In genomic region chr10:100286051-100287033, GRCh38 we compare ENCODE assay signal across 1 cellular context.
TF ChIP-seq lines count a peak whose summit lies in the region.

Gene BLOC1S2 (minus strand): TSS chr10:100286680. CDS start chr10:100286659, 21 bp downstream.

TF ChIP-seq in HepG2, 621 proteins besides CTCF, POLR2A, EP300 and RAD21 (continued from another document and continues in another):
- peak; percentile 32; the same call in 1 of the 2 replicates for TF ChIP-seq ZNF276 (CRISPR knock-in tag; IDR thresholded peaks at IDR 0.05; ENCODE audit: low read depth)
- no peak for TF ChIP-seq ZNF660 (CRISPR knock-in tag; IDR thresholded peaks at IDR 0.05; ENCODE audit: borderline replicate concordance, low read depth)
- 0 out of 2 replicates have a peak, but pooled peaks have one; percentile 30 for TF ChIP-seq NCOA1 (CRISPR knock-in tag; IDR thresholded peaks at IDR 0.05)
- no peak for TF ChIP-seq ZNF260 (CRISPR knock-in tag; IDR thresholded peaks at IDR 0.05; ENCODE audit: borderline replicate concordance, low read depth)
- no peak for TF ChIP-seq SOX13 (IDR thresholded peaks at IDR 0.05)
- 0 out of 4 replicates have a peak, but pooled peaks of 1 of the 2 experiments have one; percentile 8 for TF ChIP-seq SOX13 (CRISPR knock-in tag; conservative IDR thresholded peaks at IDR 0.05 in 1 of 2, IDR thresholded peaks at IDR 0.05 in 1 of 2)
- no peak for TF ChIP-seq KLF9 (CRISPR knock-in tag; IDR thresholded peaks at IDR 0.05; ENCODE audit: low read depth)
- TF ChIP-seq, protein P1, sequence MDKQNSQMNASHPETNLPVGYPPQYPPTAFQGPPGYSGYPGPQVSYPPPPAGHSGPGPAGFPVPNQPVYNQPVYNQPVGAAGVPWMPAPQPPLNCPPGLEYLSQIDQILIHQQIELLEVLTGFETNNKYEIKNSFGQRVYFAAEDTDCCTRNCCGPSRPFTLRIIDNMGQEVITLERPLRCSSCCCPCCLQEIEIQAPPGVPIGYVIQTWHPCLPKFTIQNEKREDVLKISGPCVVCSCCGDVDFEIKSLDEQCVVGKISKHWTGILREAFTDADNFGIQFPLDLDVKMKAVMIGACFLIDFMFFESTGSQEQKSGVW (CRISPR knock-in tag; IDR thresholded peaks at IDR 0.05; ENCODE audit: borderline replicate concordance): no peak
- peak; percentile 89; the same call in 1 of the 2 replicates for TF ChIP-seq PAWR (CRISPR knock-in tag; IDR thresholded peaks at IDR 0.05; ENCODE audit: borderline replicate concordance)
- peak; percentile 39 for TF ChIP-seq ZMAT3 (CRISPR knock-in tag; conservative IDR thresholded peaks at IDR 0.05)
- TF ChIP-seq NFIC (IDR thresholded peaks at IDR 0.05; ENCODE audit: low read length): no peak
- TF ChIP-seq, protein P2, sequence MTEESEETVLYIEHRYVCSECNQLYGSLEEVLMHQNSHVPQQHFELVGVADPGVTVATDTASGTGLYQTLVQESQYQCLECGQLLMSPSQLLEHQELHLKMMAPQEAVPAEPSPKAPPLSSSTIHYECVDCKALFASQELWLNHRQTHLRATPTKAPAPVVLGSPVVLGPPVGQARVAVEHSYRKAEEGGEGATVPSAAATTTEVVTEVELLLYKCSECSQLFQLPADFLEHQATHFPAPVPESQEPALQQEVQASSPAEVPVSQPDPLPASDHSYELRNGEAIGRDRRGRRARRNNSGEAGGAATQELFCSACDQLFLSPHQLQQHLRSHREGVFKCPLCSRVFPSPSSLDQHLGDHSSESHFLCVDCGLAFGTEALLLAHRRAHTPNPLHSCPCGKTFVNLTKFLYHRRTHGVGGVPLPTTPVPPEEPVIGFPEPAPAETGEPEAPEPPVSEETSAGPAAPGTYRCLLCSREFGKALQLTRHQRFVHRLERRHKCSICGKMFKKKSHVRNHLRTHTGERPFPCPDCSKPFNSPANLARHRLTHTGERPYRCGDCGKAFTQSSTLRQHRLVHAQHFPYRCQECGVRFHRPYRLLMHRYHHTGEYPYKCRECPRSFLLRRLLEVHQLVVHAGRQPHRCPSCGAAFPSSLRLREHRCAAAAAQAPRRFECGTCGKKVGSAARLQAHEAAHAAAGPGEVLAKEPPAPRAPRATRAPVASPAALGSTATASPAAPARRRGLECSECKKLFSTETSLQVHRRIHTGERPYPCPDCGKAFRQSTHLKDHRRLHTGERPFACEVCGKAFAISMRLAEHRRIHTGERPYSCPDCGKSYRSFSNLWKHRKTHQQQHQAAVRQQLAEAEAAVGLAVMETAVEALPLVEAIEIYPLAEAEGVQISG (CRISPR knock-in tag; IDR thresholded peaks at IDR 0.05): peak; percentile 83
- TF ChIP-seq BRCA1 (CRISPR knock-in tag; IDR thresholded peaks at IDR 0.05): 0 out of 2 replicates have a peak, but pooled peaks have one; percentile 66
- TF ChIP-seq NAIF1 (CRISPR knock-in tag; IDR thresholded peaks at IDR 0.05; ENCODE audit: borderline replicate concordance): peak; percentile 96
- TF ChIP-seq PAXIP1 (CRISPR knock-in tag; conservative IDR thresholded peaks at IDR 0.05): peak; percentile 59
- no peak; the same call in 1 of the 2 replicates for TF ChIP-seq ZNF160 (CRISPR knock-in tag; IDR thresholded peaks at IDR 0.05)
- no peak for TF ChIP-seq RBM22 (optimal IDR thresholded peaks at IDR 0.05; ENCODE audit: low read length)
- peak; percentile 63; the same call in 1 of the 2 replicates for TF ChIP-seq ZMYM4 (CRISPR knock-in tag; IDR thresholded peaks at IDR 0.05)
- TF ChIP-seq DNMT1 (CRISPR knock-in tag; IDR thresholded peaks at IDR 0.05): no peak
- 0 out of 2 replicates have a peak, but pooled peaks have one; percentile 64 for TF ChIP-seq AKNA (CRISPR knock-in tag; IDR thresholded peaks at IDR 0.05; ENCODE audit: borderline replicate concordance)
- TF ChIP-seq, protein P3, sequence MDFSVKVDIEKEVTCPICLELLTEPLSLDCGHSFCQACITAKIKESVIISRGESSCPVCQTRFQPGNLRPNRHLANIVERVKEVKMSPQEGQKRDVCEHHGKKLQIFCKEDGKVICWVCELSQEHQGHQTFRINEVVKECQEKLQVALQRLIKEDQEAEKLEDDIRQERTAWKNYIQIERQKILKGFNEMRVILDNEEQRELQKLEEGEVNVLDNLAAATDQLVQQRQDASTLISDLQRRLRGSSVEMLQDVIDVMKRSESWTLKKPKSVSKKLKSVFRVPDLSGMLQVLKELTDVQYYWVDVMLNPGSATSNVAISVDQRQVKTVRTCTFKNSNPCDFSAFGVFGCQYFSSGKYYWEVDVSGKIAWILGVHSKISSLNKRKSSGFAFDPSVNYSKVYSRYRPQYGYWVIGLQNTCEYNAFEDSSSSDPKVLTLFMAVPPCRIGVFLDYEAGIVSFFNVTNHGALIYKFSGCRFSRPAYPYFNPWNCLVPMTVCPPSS (IDR thresholded peaks at IDR 0.05): no peak
- TF ChIP-seq EZH2 (conservative IDR thresholded peaks at IDR 0.05; ENCODE audit: low read depth, low read length): no peak
- TF ChIP-seq TBX3 (IDR thresholded peaks at IDR 0.05; ENCODE audit: borderline replicate concordance): no peak
- no peak for TF ChIP-seq FOXP1 (IDR thresholded peaks at IDR 0.05)
- TF ChIP-seq FOXP1 (CRISPR knock-in tag; IDR thresholded peaks at IDR 0.05): no peak
- TF ChIP-seq ARNT2 (CRISPR knock-in tag; IDR thresholded peaks at IDR 0.05; ENCODE audit: low read depth): peak; percentile 69; the same call in 1 of the 2 replicates
- peak; percentile 30; the same call in 1 of the 2 replicates for TF ChIP-seq RXRA (CRISPR knock-in tag; IDR thresholded peaks at IDR 0.05)
- no peak for TF ChIP-seq HDAC2 (CRISPR knock-in tag; IDR thresholded peaks at IDR 0.05)
- TF ChIP-seq ZKSCAN5 (CRISPR knock-in tag; IDR thresholded peaks at IDR 0.05): no peak
- no peak for TF ChIP-seq ZNF850 (CRISPR knock-in tag; conservative IDR thresholded peaks at IDR 0.05)
- TF ChIP-seq GTF2F1 (IDR thresholded peaks at IDR 0.05; ENCODE audit: low read length): no peak
- no peak for TF ChIP-seq KDM6A (CRISPR knock-in tag; IDR thresholded peaks at IDR 0.05; ENCODE audit: low read depth)
- peak; percentile 12; the same call in 1 of the 2 replicates for TF ChIP-seq ESRRA (CRISPR knock-in tag; IDR thresholded peaks at IDR 0.05; ENCODE audit: low read depth)
- no peak for TF ChIP-seq ATRX (CRISPR knock-in tag; IDR thresholded peaks at IDR 0.05; ENCODE audit: borderline replicate concordance)
- TF ChIP-seq TOE1 (CRISPR knock-in tag; IDR thresholded peaks at IDR 0.05): no peak
- TF ChIP-seq ATM (IDR thresholded peaks at IDR 0.05; ENCODE audit: borderline replicate concordance): no peak
- no peak for TF ChIP-seq U2AF1 (optimal IDR thresholded peaks at IDR 0.05; ENCODE audit: low read depth, low read length)
- no peak for TF ChIP-seq ZNF20 (CRISPR knock-in tag; IDR thresholded peaks at IDR 0.05)
- TF ChIP-seq NR2F2 (IDR thresholded peaks at IDR 0.05; ENCODE audit: borderline replicate concordance, low read depth): no peak
- no peak for TF ChIP-seq PRDM4 (CRISPR knock-in tag; IDR thresholded peaks at IDR 0.05; ENCODE audit: borderline replicate concordance)
- TF ChIP-seq, protein P4, sequence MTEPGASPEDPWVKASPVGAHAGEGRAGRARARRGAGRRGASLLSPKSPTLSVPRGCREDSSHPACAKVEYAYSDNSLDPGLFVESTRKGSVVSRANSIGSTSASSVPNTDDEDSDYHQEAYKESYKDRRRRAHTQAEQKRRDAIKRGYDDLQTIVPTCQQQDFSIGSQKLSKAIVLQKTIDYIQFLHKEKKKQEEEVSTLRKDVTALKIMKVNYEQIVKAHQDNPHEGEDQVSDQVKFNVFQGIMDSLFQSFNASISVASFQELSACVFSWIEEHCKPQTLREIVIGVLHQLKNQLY (CRISPR knock-in tag; IDR thresholded peaks at IDR 0.05): no peak
- TF ChIP-seq YY1 (IDR thresholded peaks at IDR 0.05; ENCODE audit: insufficient read depth, insufficient replicate concordance, low read depth, low read length): peak; percentile 94
- TF ChIP-seq BORCS8-MEF2B (CRISPR knock-in tag; IDR thresholded peaks at IDR 0.05): no peak
- no peak for TF ChIP-seq TCF7L2 (IDR thresholded peaks at IDR 0.05; ENCODE audit: low read depth, low read length)
- no peak for TF ChIP-seq ZBTB3 (CRISPR knock-in tag; IDR thresholded peaks at IDR 0.05; ENCODE audit: borderline replicate concordance, low read depth)
- TF ChIP-seq CENPBD1 (CRISPR knock-in tag; IDR thresholded peaks at IDR 0.05; ENCODE audit: borderline replicate concordance, low read depth): no peak
- no peak for TF ChIP-seq TRIM24 (CRISPR knock-in tag; IDR thresholded peaks at IDR 0.05)
- no peak for TF ChIP-seq ZNF569 (CRISPR knock-in tag; IDR thresholded peaks at IDR 0.05; ENCODE audit: borderline replicate concordance)
